ENCODE assay signal across 20 cellular contexts in genomic region chr2:392921-393270, GRCh38.
DNase-seq lines count a peak whose midpoint lies in the region; ATAC-seq, FAIRE-seq and TF ChIP-seq lines count a peak whose summit lies in the region.
"Had no signal": no experiment of that assay in that cellular context is flagged by ENCODE, and none has a peak within 500 bp of the region (broad histone marks: within the 10 kb centered on the region; RNA-seq: fewer than 3 reads in every experiment).

No MANE protein-coding gene starts in this region.

- H3K9me3 ChIP-seq in HepG2 (ENCODE audit: low read length) (peaks cover 10% of the 10 kb centered on the region; the same call in 1 of the 2 replicates), right lobe of liver (no peaks in the 10 kb centered on the region), mesenchymal stem cell (ENCODE audit: control insufficient read depth, low read length) (peaks cover 3% of the 10 kb centered on the region), uterus (no peaks in the 10 kb centered on the region)
- H3K9me3 ChIP-seq: BLaER1 had no signal

- H3K14ac ChIP-seq in mesenchymal stem cell (ENCODE audit: low read length in 2 of 2), result no peak overlapping the region

- no peaks in the 10 kb centered on the region for H3K27me3 Mint-ChIP-seq in T-helper 2 cell treated with Interferon-gamma antibody and Interleukin-4, amounts not matched to agents 5 μg/mL and 100 μg/mL, for 36 hours (ENCODE audit: low read depth)

- H3K4me3 ChIP-seq in HepG2 (replicated peaks in 1 of 3; ENCODE audit: insufficient read depth in 1 of 3, low read depth in 2 of 3, low read length in 3 of 3), result no peak overlapping the region
- no peak overlapping the region for H3K4me3 ChIP-seq in right lobe of liver
- no peak overlapping the region for H3K4me3 ChIP-seq in mesenchymal stem cell (ENCODE audit: insufficient read depth in 1 of 2, low read depth in 1 of 2, low read length in 2 of 2)
- H3K4me3 ChIP-seq in uterus, result no peak overlapping the region
- H3K4me3 ChIP-seq: BLaER1 had no signal

- H3K18ac ChIP-seq in mesenchymal stem cell (ENCODE audit: low read depth in 1 of 2, low read length in 2 of 2), result no peak overlapping the region

- no peak overlapping the region for H2BK5ac ChIP-seq in mesenchymal stem cell (ENCODE audit: low read depth, low read length, poor library complexity, severe bottlenecking)

- intact Hi-C loops in HepG2 (cut with micrococcal nuclease; ENCODE audit: unreplicated experiment) (no loop called here), right lobe of liver (cut with DNase I) (no loop called here), uterus (cut with DNase I; ENCODE audit: low total_unique reads) (no loop called here)

- no peaks in the 10 kb centered on the region for H3K79me1 ChIP-seq in mesenchymal stem cell (replicated peaks; ENCODE audit: low read length, poor library complexity, severe bottlenecking)

- no peaks in the 10 kb centered on the region for H3K79me2 ChIP-seq in HepG2 (ENCODE audit: insufficient read depth, low read length)

- ATAC-seq in HepG2 (no peak), right lobe of liver (no peak)

- no TSS peak for BruUV-seq in HepG2 (replicated peaks; lab: Mats Ljungman, UMichigan)

- peak overlapping the region; percentile 12 for H3K4me3 Mint-ChIP-seq in T-helper 2 cell treated with Interferon-gamma antibody and Interleukin-4, amounts not matched to agents 5 μg/mL and 100 μg/mL, for 36 hours
- H3K4me3 Mint-ChIP-seq: HFFc6 had no signal

- H3K4me2 ChIP-seq in HepG2 (ENCODE audit: low read depth, low read length) (no peak overlapping the region), mesenchymal stem cell (ENCODE audit: low read length, poor library complexity, severe bottlenecking) (no peak overlapping the region)
- H3K4me2 ChIP-seq: KMS-11 had no signal

- WGBS in HepG2 (ENCODE audit: low lambda C conversion rate), result 25% methylated on average over 9 of the region's 9 CpGs
- WGBS in right lobe of liver (ENCODE audit: insufficient coverage, low coverage, low lambda C conversion rate, missing lambda C conversion rate), result no CpG with 5 or more reads among the region's 9 CpGs
- WGBS in mesenchymal stem cell, result 89% methylated on average over 9 of the region's 9 CpGs

- peaks cover 19% of the 10 kb centered on the region for H3K4me1 Mint-ChIP-seq in T-helper 2 cell treated with Interferon-gamma antibody and Interleukin-4, amounts not matched to agents 5 μg/mL and 100 μg/mL, for 36 hours (ENCODE audit: low read depth)

- no peak overlapping the region for H2BK120ac ChIP-seq in mesenchymal stem cell (ENCODE audit: low read depth, low read length)

- no peak for FAIRE-seq in HepG2 (lab: Jason Lieb, UNC)
- FAIRE-seq: H54 had no signal

- DNase-seq in HepG2 (ENCODE audit: low spot score) (no peak), right lobe of liver (no peak), mesenchymal stem cell (no peak), uterus (no peak), NCI-H1092 treated with DMSO at 0.1 percent for 48 hours (lab: John Stamatoyannopoulos, UW) (no peak), amygdala (lab: John Stamatoyannopoulos, UW) (no peak)
- no peak for DNase-seq in T-helper 2 cell treated with Interferon-gamma antibody and Interleukin-4, amounts not matched to agents 5 μg/mL and 100 μg/mL, for 36 hours (ENCODE audit: low spot score)
- DNase-seq: DMS79, HFFc6, NCI-H1048, NCI-H1436 treated with DMSO at 0.1 percent for 48 hours, NCI-H2029, NCI-H345, NCI-H524 treated with DMSO at 0.1 percent for 48 hours, RPMI8226, SIG-M5 had no signal

- no peak overlapping the region for H3K27ac Mint-ChIP-seq in T-helper 2 cell treated with Interferon-gamma antibody and Interleukin-4, amounts not matched to agents 5 μg/mL and 100 μg/mL, for 36 hours
- H3K27ac Mint-ChIP-seq: HFFc6 had no signal

- CTCF ChIA-PET in HepG2 (lab: Yijun Ruan, JAX; ENCODE audit: low intra/inter-chr PET ratio, low total read pairs), result no interaction called here

- TF ChIP-seq EP300 in HepG2 (IDR thresholded peaks at IDR 0.05; ENCODE audit: low read depth in 2 of 2, low read length in 2 of 2) (no peak), HepG2 (CRISPR knock-in tag; IDR thresholded peaks at IDR 0.05; ENCODE audit: borderline replicate concordance) (no peak)

- no peak for TF ChIP-seq RAD21 in HepG2 (CRISPR knock-in tag; IDR thresholded peaks at IDR 0.05)

- H3K4ac ChIP-seq in mesenchymal stem cell (ENCODE audit: low read depth in 1 of 2, low read length in 2 of 2), result no peak overlapping the region

- TF ChIP-seq CTCF in HepG2 (CRISPR knock-in tag; IDR thresholded peaks at IDR 0.05) (no peak), right lobe of liver (IDR thresholded peaks at IDR 0.05) (no peak), uterus (IDR thresholded peaks at IDR 0.05) (no peak)

- POLR2A ChIA-PET in HepG2 (lab: Yijun Ruan, JAX), result no interaction called here

- no peak overlapping the region for H4K91ac ChIP-seq in mesenchymal stem cell (ENCODE audit: low read length)

- no peaks in the 10 kb centered on the region for H3K4me1 ChIP-seq in HepG2 (ENCODE audit: insufficient read depth, low read length)
- no peaks in the 10 kb centered on the region for H3K4me1 ChIP-seq in right lobe of liver
- H3K4me1 ChIP-seq in mesenchymal stem cell (ENCODE audit: control insufficient read depth, insufficient read depth, low read depth, low read length), result peaks cover 29% of the 10 kb centered on the region
- H3K4me1 ChIP-seq in uterus, result no peaks in the 10 kb centered on the region

- H3K36me3 ChIP-seq in HepG2 (replicated peaks in 1 of 2; ENCODE audit: control insufficient read depth in 1 of 2, insufficient read depth in 2 of 2, low read length in 2 of 2), result no peaks in the 10 kb centered on the region
- H3K36me3 ChIP-seq in right lobe of liver, result no peaks in the 10 kb centered on the region
- H3K36me3 ChIP-seq in mesenchymal stem cell (ENCODE audit: control insufficient read depth in 1 of 2, insufficient read depth in 2 of 2, low read depth in 1 of 2, low read length in 2 of 2), result no peaks in the 10 kb centered on the region
- H3K36me3 ChIP-seq in uterus, result no peaks in the 10 kb centered on the region
- H3K36me3 ChIP-seq: BLaER1 had no signal

- in situ Hi-C loops in HepG2 (cut with HindIII; ENCODE audit: extremely low pct_ligation_motif_present, low pct_unique_long_range_greater_than_20kb), result no loop called here

- H3K27ac ChIP-seq in HepG2 (ENCODE audit: extremely low read length, insufficient read depth, low read length) (no peak overlapping the region), right lobe of liver (no peak overlapping the region), mesenchymal stem cell (ENCODE audit: low read length, poor library complexity, severe bottlenecking) (no peak overlapping the region), uterus (no peak overlapping the region)
- H3K27ac ChIP-seq: BLaER1, KMS-11 had no signal

- H3K23ac ChIP-seq in mesenchymal stem cell (ENCODE audit: low read length in 2 of 2), result no peak overlapping the region

- H3K27me3 ChIP-seq in HepG2 (ENCODE audit: control insufficient read depth in 1 of 2, insufficient read depth in 2 of 2, low read length in 2 of 2), result peaks cover 3 to 58% of the 10 kb centered on the region in 2 experiments
- H3K27me3 ChIP-seq in right lobe of liver, result no peaks in the 10 kb centered on the region
- H3K27me3 ChIP-seq in mesenchymal stem cell (ENCODE audit: control insufficient read depth in 1 of 2, insufficient read depth in 1 of 2, low read length in 2 of 2), result peaks cover 0 to 5% of the 10 kb centered on the region in 2 experiments
- H3K27me3 ChIP-seq in uterus, result no peaks in the 10 kb centered on the region
- H3K27me3 ChIP-seq: BLaER1 had no signal

- H3K9ac ChIP-seq in HepG2 (ENCODE audit: insufficient read depth, low read depth, low read length) (no peak overlapping the region), mesenchymal stem cell (ENCODE audit: low read length) (no peak overlapping the region)
- H3K9ac ChIP-seq: BLaER1, KMS-11 had no signal

- peak overlapping the region; percentile 7 for H2AK5ac ChIP-seq in mesenchymal stem cell (ENCODE audit: low read length, severe bottlenecking)

- H3K9me3 Mint-ChIP-seq in T-helper 2 cell treated with Interferon-gamma antibody and Interleukin-4, amounts not matched to agents 5 μg/mL and 100 μg/mL, for 36 hours, result peaks cover 5% of the 10 kb centered on the region
- H3K9me3 Mint-ChIP-seq: CD8-positive, alpha-beta memory T cell had no signal

- TF ChIP-seq POLR2A in HepG2 (IDR thresholded peaks at IDR 0.05; ENCODE audit: insufficient read depth in 1 of 2, low read depth in 2 of 2, low read length in 2 of 2), result no peak
- no peak for TF ChIP-seq POLR2A in right lobe of liver (IDR thresholded peaks at IDR 0.05)
- TF ChIP-seq POLR2A in uterus (IDR thresholded peaks at IDR 0.05), result no peak

- no peak overlapping the region for H2AFZ ChIP-seq in HepG2 (ENCODE audit: low read length)
- H2AFZ ChIP-seq in mesenchymal stem cell (ENCODE audit: low read depth, low read length), result no peak overlapping the region

- no peaks in the 10 kb centered on the region for H4K20me1 ChIP-seq in HepG2 (ENCODE audit: insufficient read depth, low read length)
- H4K20me1 ChIP-seq: BLaER1 had no signal

- H3K36me3 Mint-ChIP-seq in T-helper 2 cell treated with Interferon-gamma antibody and Interleukin-4, amounts not matched to agents 5 μg/mL and 100 μg/mL, for 36 hours (ENCODE audit: low read depth), result peaks cover 4% of the 10 kb centered on the region
- H3K36me3 Mint-ChIP-seq: CD8-positive, alpha-beta memory T cell had no signal

- no peak overlapping the region for H2BK12ac ChIP-seq in mesenchymal stem cell (ENCODE audit: low read length in 2 of 2)

- no peak overlapping the region for H4K8ac ChIP-seq in mesenchymal stem cell (ENCODE audit: low read length)

- no peak overlapping the region for H2BK15ac ChIP-seq in mesenchymal stem cell (ENCODE audit: low read depth, poor library complexity, severe bottlenecking)

TF ChIP-seq in HepG2, 621 proteins besides CTCF, POLR2A, EP300 and RAD21:
- no peak for TF ChIP-seq CENPBD1 (CRISPR knock-in tag; IDR thresholded peaks at IDR 0.05; ENCODE audit: borderline replicate concordance, low read depth)
- TF ChIP-seq, protein P1, sequence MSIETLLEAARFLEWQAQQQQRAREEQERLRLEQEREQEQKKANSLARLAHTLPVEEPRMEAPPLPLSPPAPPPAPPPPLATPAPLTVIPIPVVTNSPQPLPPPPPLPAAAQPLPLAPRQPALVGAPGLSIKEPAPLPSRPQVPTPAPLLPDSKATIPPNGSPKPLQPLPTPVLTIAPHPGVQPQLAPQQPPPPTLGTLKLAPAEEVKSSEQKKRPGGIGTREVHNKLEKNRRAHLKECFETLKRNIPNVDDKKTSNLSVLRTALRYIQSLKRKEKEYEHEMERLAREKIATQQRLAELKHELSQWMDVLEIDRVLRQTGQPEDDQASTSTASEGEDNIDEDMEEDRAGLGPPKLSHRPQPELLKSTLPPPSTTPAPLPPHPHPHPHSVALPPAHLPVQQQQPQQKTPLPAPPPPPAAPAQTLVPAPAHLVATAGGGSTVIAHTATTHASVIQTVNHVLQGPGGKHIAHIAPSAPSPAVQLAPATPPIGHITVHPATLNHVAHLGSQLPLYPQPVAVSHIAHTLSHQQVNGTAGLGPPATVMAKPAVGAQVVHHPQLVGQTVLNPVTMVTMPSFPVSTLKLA (IDR thresholded peaks at IDR 0.05), result peak; percentile 48; the same call in 1 of the 2 replicates
- no peak for TF ChIP-seq POGZ (CRISPR knock-in tag; IDR thresholded peaks at IDR 0.05)
TF ChIP-seq in HepG2: peak in this region for 1.
